In genomic region chr22:42942351-42942750, GRCh38 we compare ENCODE assay signal across 27 cellular contexts.
"Had no signal": no experiment of that assay in that cellular context is flagged by ENCODE, and none has a peak within 500 bp of the region (broad histone marks: within the 10 kb centered on the region; RNA-seq: fewer than 3 reads in every experiment).

No MANE protein-coding gene starts in this region.

- H3K27ac ChIP-seq: cardiac muscle cell, left lung, right lobe of liver had no signal

- H3K36me3 ChIP-seq: adrenal gland, cardiac muscle cell, left lung, tibial nerve had no signal

- ATAC-seq: activated CD4-positive, CD25-positive, alpha-beta regulatory T cell treated with anti-CD3 and anti-CD28 coated beads, Interleukin-2, amount 50 U/mL, for 24 hours; left lung; mucosa of descending colon; natural killer cell treated with Interleukin-12 subunit alpha and Interleukin-12 subunit beta and Interleukin-15 and Interleukin-18, amount 100 ng/mL, for 72 hours; right lobe of liver had no signal

- H3K9me3 Mint-ChIP-seq: activated CD4-positive, alpha-beta memory T cell treated with anti-CD3 and anti-CD28 coated beads for 36 hours; activated naive CD4-positive, alpha-beta T cell treated with anti-CD3 and anti-CD28 coated beads for 36 hours; activated naive CD8-positive, alpha-beta T cell treated with anti-CD3 and anti-CD28 coated beads for 36 hours; activated T-helper 1 cell treated with anti-CD3 and anti-CD28 coated beads, Interleukin-12 subunit alpha, Interleukin-12 subunit beta, Interleukin-2, Interleukin-4 antibody, amounts not matched to agents 30 ng/mL and 10 ng/mL and 1 ng/mL, durations not matched to agents 14 hours and 24 hours and 36 hours; brain; endodermal cell; natural killer cell treated with Interleukin-12 subunit alpha and Interleukin-12 subunit beta and Interleukin-15 and Interleukin-18, amount 100 ng/mL, for 72 hours; stimulated activated naive CD8-positive, alpha-beta T cell treated with anti-CD3 and anti-CD28 coated beads, Interleukin-15, Interleukin-2, amounts not matched to agents 100 ng/mL and 50 ng/mL, for 24 hours had no signal

- H3K4me3 ChIP-seq: adrenal gland, cardiac muscle cell, esophagus squamous epithelium, left lung, mucosa of descending colon, right lobe of liver, tibial nerve had no signal

- H3K9me3 ChIP-seq: adrenal gland, esophagus squamous epithelium, left lung, mucosa of descending colon, right lobe of liver, tibial nerve had no signal

- H3K4me3 Mint-ChIP-seq: activated CD4-positive, alpha-beta memory T cell treated with anti-CD3 and anti-CD28 coated beads for 36 hours; activated naive CD4-positive, alpha-beta T cell treated with anti-CD3 and anti-CD28 coated beads for 36 hours; activated naive CD8-positive, alpha-beta T cell treated with anti-CD3 and anti-CD28 coated beads for 36 hours; activated T-helper 1 cell treated with anti-CD3 and anti-CD28 coated beads, Interleukin-12 subunit alpha, Interleukin-12 subunit beta, Interleukin-2, Interleukin-4 antibody, amounts not matched to agents 30 ng/mL and 10 ng/mL and 1 ng/mL, durations not matched to agents 14 hours and 24 hours and 36 hours; brain; endodermal cell; natural killer cell treated with Interleukin-12 subunit alpha and Interleukin-12 subunit beta and Interleukin-15 and Interleukin-18, amount 100 ng/mL, for 72 hours; stimulated activated naive CD8-positive, alpha-beta T cell treated with anti-CD3 and anti-CD28 coated beads, Interleukin-15, Interleukin-2, amounts not matched to agents 100 ng/mL and 50 ng/mL, for 24 hours had no signal

- H3K27me3 Mint-ChIP-seq: activated CD4-positive, alpha-beta memory T cell treated with anti-CD3 and anti-CD28 coated beads for 36 hours; activated naive CD8-positive, alpha-beta T cell treated with anti-CD3 and anti-CD28 coated beads for 36 hours; brain; natural killer cell treated with Interleukin-12 subunit alpha and Interleukin-12 subunit beta and Interleukin-15 and Interleukin-18, amount 100 ng/mL, for 72 hours; stimulated activated naive CD8-positive, alpha-beta T cell treated with anti-CD3 and anti-CD28 coated beads, Interleukin-15, Interleukin-2, amounts not matched to agents 100 ng/mL and 50 ng/mL, for 24 hours had no signal

- DNase-seq: activated CD4-positive, alpha-beta memory T cell treated with anti-CD3 and anti-CD28 coated beads for 36 hours; activated CD4-positive, alpha-beta T cell treated with anti-CD3 and anti-CD28 coated beads for 48 hours; activated CD8-positive, alpha-beta memory T cell treated with anti-CD3 and anti-CD28 coated beads, Interleukin-2, amount 50 U/mL, for 4 hours; activated effector memory CD4-positive, alpha-beta T cell treated with anti-CD3 and anti-CD28 coated beads, Interleukin-2, amount 50 U/mL, for 16 hours; activated naive CD4-positive, alpha-beta T cell treated with anti-CD3 and anti-CD28 coated beads for 36 hours; activated naive CD8-positive, alpha-beta T cell treated with anti-CD3 and anti-CD28 coated beads for 36 hours; activated T-cell treated with anti-CD3 and anti-CD28 coated beads, Interleukin-2, amount 50 U/mL, for 1 hour; adrenal gland; aorta; cerebellar nuclear complex; endodermal cell; esophagus squamous epithelium; head of caudate nucleus; kidney glomerular epithelial cell; left lung; mucosa of descending colon; posterior cingulate gyrus; right lobe of liver; stimulated activated CD4-positive, alpha-beta T cell treated with anti-CD3 and anti-CD28 coated beads, Interleukin-2, amount 100 ng/mL, for 48 hours; T-helper 1 cell had no signal

- H3K27me3 ChIP-seq: adrenal gland, cardiac muscle cell, esophagus squamous epithelium, left lung, right lobe of liver, tibial nerve had no signal

- H3K36me3 Mint-ChIP-seq: brain had no signal

- H3K27ac Mint-ChIP-seq: activated CD4-positive, alpha-beta memory T cell treated with anti-CD3 and anti-CD28 coated beads for 36 hours; activated naive CD4-positive, alpha-beta T cell treated with anti-CD3 and anti-CD28 coated beads for 36 hours; activated naive CD8-positive, alpha-beta T cell treated with anti-CD3 and anti-CD28 coated beads for 36 hours; activated T-helper 1 cell treated with anti-CD3 and anti-CD28 coated beads, Interleukin-12 subunit alpha, Interleukin-12 subunit beta, Interleukin-2, Interleukin-4 antibody, amounts not matched to agents 30 ng/mL and 10 ng/mL and 1 ng/mL, durations not matched to agents 14 hours and 24 hours and 36 hours; endodermal cell; natural killer cell treated with Interleukin-12 subunit alpha and Interleukin-12 subunit beta and Interleukin-15 and Interleukin-18, amount 100 ng/mL, for 72 hours; stimulated activated naive CD8-positive, alpha-beta T cell treated with anti-CD3 and anti-CD28 coated beads, Interleukin-15, Interleukin-2, amounts not matched to agents 100 ng/mL and 50 ng/mL, for 24 hours had no signal
